23 cellular contexts compared by ENCODE assay signal in genomic region chr1:37653906-37654305, GRCh38. TPM values are rescaled to one million over a fixed set of nuclear protein-coding genes. Genes with fewer than 3 reads are reported as not detected.
A peak's percentile ranks its signal among the peaks of the same experiment; 100 is the strongest.
DNase-seq lines count a peak whose midpoint lies in the region; TF ChIP-seq lines count a peak whose summit lies in the region.
"Had no signal": no experiment of that assay in that cellular context is flagged by ENCODE, and none has a peak within 500 bp of the region (broad histone marks: within the 10 kb centered on the region; RNA-seq: fewer than 3 reads in every experiment).

No MANE protein-coding gene starts in this region.

- no peak overlapping the region for H3K9ac ChIP-seq in neural progenitor cell
- H3K9ac ChIP-seq: BLaER1 treated with 17β-estradiol and CSF1 and Interleukin-3, amounts not matched to agents 10 nM and 100 nM had no signal

- H3F3A ChIP-seq in neural progenitor cell (ENCODE audit: low read depth), result no peaks in the 10 kb centered on the region

- TF ChIP-seq CTCF in LNCaP clone FGC (IDR thresholded peaks at IDR 0.05; ENCODE audit: control insufficient read depth, extremely low read depth, insufficient read depth) (no peak), neural progenitor cell (IDR thresholded peaks at IDR 0.05) (no peak), RWPE1 (conservative IDR thresholded peaks at IDR 0.05; ENCODE audit: low read depth) (no peak), transverse colon (IDR thresholded peaks at IDR 0.05) (no peak)

- no peak overlapping the region for H3K4me3 ChIP-seq in LNCaP clone FGC (ENCODE audit: low read depth, low read length)
- no peak overlapping the region for H3K4me3 ChIP-seq in neural progenitor cell
- no peak overlapping the region for H3K4me3 ChIP-seq in transverse colon
- H3K4me3 ChIP-seq: A549; BLaER1 treated with 17β-estradiol and CSF1 and Interleukin-3, amounts not matched to agents 10 nM and 100 nM; GM12878 had no signal

- POLR2A ChIA-PET in RWPE1 (lab: Yijun Ruan, JAX; ENCODE audit: low non-redundant PET), result no interaction called here

- no peaks in the 10 kb centered on the region for H3K79me2 ChIP-seq in neural progenitor cell (ENCODE audit: low read depth)

- TF ChIP-seq POLR2A in transverse colon (IDR thresholded peaks at IDR 0.05), result no peak

- no peaks in the 10 kb centered on the region for H3K27me3 ChIP-seq in neural progenitor cell
- H3K27me3 ChIP-seq in transverse colon, result peaks cover 11% of the 10 kb centered on the region
- H3K27me3 ChIP-seq: BLaER1 treated with 17β-estradiol and CSF1 and Interleukin-3, amounts not matched to agents 10 nM and 100 nM had no signal

- H3K4me1 ChIP-seq in neural progenitor cell (no peaks in the 10 kb centered on the region), transverse colon (no peaks in the 10 kb centered on the region)
- H3K4me1 ChIP-seq: A549 had no signal

- H3K9me3 ChIP-seq in neural progenitor cell (ENCODE audit: low read depth) (no peaks in the 10 kb centered on the region), transverse colon (no peaks in the 10 kb centered on the region)
- H3K9me3 ChIP-seq: A549; BLaER1 treated with 17β-estradiol and CSF1 and Interleukin-3, amounts not matched to agents 10 nM and 100 nM had no signal

- CTCF ChIA-PET in RWPE1 (lab: Yijun Ruan, JAX), result no interaction called here

- TF ChIP-seq EP300 in transverse colon (IDR thresholded peaks at IDR 0.05; ENCODE audit: low read depth), result no peak

- H3K4me2 ChIP-seq in neural progenitor cell, result no peak overlapping the region
- H3K4me2 ChIP-seq: A549; BLaER1 treated with 17β-estradiol and CSF1 and Interleukin-3, amounts not matched to agents 10 nM and 100 nM had no signal

- H3K9me3 Mint-ChIP-seq in neural progenitor cell, result no peaks in the 10 kb centered on the region
- H3K9me3 Mint-ChIP-seq: CD4-positive, alpha-beta T cell; CD8-positive, alpha-beta T cell had no signal

- no peak overlapping the region for H3K4me3 Mint-ChIP-seq in neural progenitor cell
- H3K4me3 Mint-ChIP-seq: B cell; CD4-positive, alpha-beta T cell; CD8-positive, alpha-beta T cell had no signal

- no peaks in the 10 kb centered on the region for H3K36me3 Mint-ChIP-seq in neural progenitor cell
- H3K36me3 Mint-ChIP-seq: CD8-positive, alpha-beta T cell had no signal

- H3K27me3 Mint-ChIP-seq in neural progenitor cell (ENCODE audit: insufficient read depth, low read depth), result peaks cover 22% of the 10 kb centered on the region

- H3K27ac ChIP-seq in neural progenitor cell, result no peak overlapping the region
- H3K27ac ChIP-seq in RWPE1, result no peak overlapping the region
- H3K27ac ChIP-seq in transverse colon, result no peak overlapping the region
- H3K27ac ChIP-seq: 22Rv1; A549; BLaER1 treated with 17β-estradiol and CSF1 and Interleukin-3, amounts not matched to agents 10 nM and 100 nM; C4-2B had no signal

- in situ Hi-C loops in transverse colon (cut with MboI; ENCODE audit: low pct_ligation_motif_present in 1 of 4, low pct_unique_long_range_greater_than_20kb in 1 of 4, low sequenced_read_pairs in 3 of 4), result loop anchor here in 1 of 4 donors (25.0 kb wide), 1 partner anchor 217 kb away; no protein-coding TSS in a partner anchor

- DNase-seq in DMS53 (lab: John Stamatoyannopoulos, UW), result peak; percentile 28
- no peak for DNase-seq in DMS53 treated with DMSO at 0.1 percent for 48 hours (lab: John Stamatoyannopoulos, UW; ENCODE audit: unreplicated experiment)
- peak; percentile 14 for DNase-seq in LNCaP clone FGC (ENCODE audit: low read depth)
- no peak for DNase-seq in neural progenitor cell (ENCODE audit: low spot score)
- DNase-seq in RWPE1 (ENCODE audit: low spot score), result no peak
- DNase-seq in transverse colon, result no peak
- DNase-seq: AML-193; CD4-positive, alpha-beta T cell; CD8-positive, alpha-beta T cell; COR-L47; DMS 273 treated with DMSO at 0.1 percent for 48 hours; DMS153; DMS79; DND-41; EL; GDM1 had no signal

- H3K4me1 Mint-ChIP-seq in neural progenitor cell, result peaks cover 32% of the 10 kb centered on the region
- H3K4me1 Mint-ChIP-seq: B cell had no signal

- 66% methylated on average over 5 of the region's 5 CpGs; no CpG with 5 or more reads in 1 of the 2 donors for WGBS in transverse colon (ENCODE audit: low coverage in 1 of 2), 2 donors

- H2AFZ ChIP-seq in neural progenitor cell (replicated peaks), result no peak overlapping the region

- H3K36me3 ChIP-seq in neural progenitor cell, result no peaks in the 10 kb centered on the region
- H3K36me3 ChIP-seq in transverse colon, result no peaks in the 10 kb centered on the region
- H3K36me3 ChIP-seq: BLaER1 treated with 17β-estradiol and CSF1 and Interleukin-3, amounts not matched to agents 10 nM and 100 nM had no signal

- H3K27ac Mint-ChIP-seq in neural progenitor cell, result peak overlapping the region; percentile 42
- H3K27ac Mint-ChIP-seq: B cell; CD4-positive, alpha-beta T cell; CD8-positive, alpha-beta T cell had no signal

- intact Hi-C loops in transverse colon (cut with DNase I; ENCODE audit: low total_unique reads), result no loop called here

- no peaks in the 10 kb centered on the region for H4K20me1 ChIP-seq in neural progenitor cell (ENCODE audit: low read depth)

RNA-seq across cellular contexts. Expression of gene RSPO1, which starts 19.2 kb away (rescaled TPM):
- total RNA-seq in neural progenitor cell (ENCODE audit: low replicate concordance) (0.67 and 0.93 TPM in 2 replicates), transverse colon (10 to 100 TPM in 1 of 4 donors, 1 to 10 TPM in 1, under 1 TPM in 2; 0.40 to 11.6 (median 1.2) TPM)
- total RNA-seq: B cell; CD4-positive, alpha-beta T cell; CD8-positive, alpha-beta T cell; Daoy; GM12878 had no signal

RNA-seq across cellular contexts. Expression of gene CDCA8, which starts 38.4 kb away (rescaled TPM):
- total RNA-seq in neural progenitor cell (ENCODE audit: low replicate concordance) (49.3 and 65.0 TPM in 2 replicates), transverse colon (1 to 10 TPM in 3 of 4 donors, not detected in 1; 2.0 to 5.7 (median 2.1) TPM)

RNA-seq across cellular contexts. Expression of gene GNL2, which starts 58.2 kb away (rescaled TPM):
- 48.9 and 67.1 TPM in 2 replicates for total RNA-seq in neural progenitor cell (ENCODE audit: low replicate concordance)
- total RNA-seq in transverse colon, result 10 to 100 TPM; 33.5 to 58.4 (median 43.0) TPM

Comparison
In these comparisons a context has a peak if more than half of its experiments do, and no peak if none do; other contexts are left out.
1. DNase-seq: peak in DMS53 (single experiment) and LNCaP clone FGC (single experiment); none in DMS53 treated with DMSO at 0.1 percent for 48 hours (single experiment), neural progenitor cell (single experiment), RWPE1 (single experiment) and transverse colon (single experiment).